In the genomic region with DNA sequence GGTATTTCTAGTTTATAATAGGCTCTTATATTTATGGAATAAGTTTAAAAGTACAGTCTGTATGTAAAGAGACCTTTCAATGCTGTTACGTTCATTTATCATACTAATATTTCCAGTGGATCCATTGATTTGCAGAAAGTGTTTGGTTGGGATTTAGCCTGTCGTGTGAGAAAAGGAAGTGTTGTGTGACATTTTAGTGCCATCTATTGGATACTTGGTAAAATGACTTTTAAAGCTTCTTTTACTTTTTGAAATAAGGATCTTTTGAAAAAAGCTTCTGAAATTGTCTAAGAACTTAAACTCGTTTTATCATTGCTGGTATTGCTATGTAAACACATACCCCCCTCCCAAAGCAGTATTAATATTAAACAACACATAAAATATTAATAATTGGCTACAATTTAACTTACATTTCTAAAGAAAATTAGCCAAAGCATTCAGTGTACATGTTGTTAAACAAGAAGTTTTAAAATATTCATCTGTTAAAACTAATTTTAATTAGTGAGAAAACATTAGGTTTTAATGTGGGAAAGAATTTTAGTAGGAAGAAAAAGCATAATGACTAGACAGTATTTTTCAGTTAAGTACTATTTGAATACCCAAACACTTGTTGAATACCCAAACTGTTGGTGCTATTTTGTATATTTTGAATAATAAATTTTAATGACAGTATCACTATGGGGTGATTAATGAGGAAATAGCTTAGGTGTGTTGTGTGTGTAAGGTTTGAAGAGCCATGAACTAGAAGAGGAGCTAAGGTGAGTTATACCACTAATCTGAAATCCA, we compare ENCODE assay signal across 8 cellular contexts. TPM values are rescaled to one million over a fixed set of nuclear protein-coding genes. Genes with fewer than 3 reads are reported as not detected.
DNase-seq lines count a peak whose midpoint lies in the region; TF ChIP-seq lines count a peak whose summit lies in the region.

No MANE protein-coding gene starts in this region.

- BruUV-seq in A673 (replicated peaks; lab: Mats Ljungman, UMichigan) = no TSS peak

- H3K4me1 ChIP-seq in A673 (ENCODE audit: insufficient read depth, low read length, poor library complexity, severe bottlenecking) = peaks cover 28% of the 10 kb centered on the region
- H3K4me1 ChIP-seq in neutrophil (ENCODE audit: control insufficient read depth in 1 of 2, insufficient read depth in 1 of 2, low read depth in 1 of 2, low read length in 1 of 2) = peaks cover 0 to 10% of the 10 kb centered on the region in 2 experiments

- intact Hi-C loops in A673 (cut with micrococcal nuclease; ENCODE audit: unreplicated experiment) = loop anchor here (2.0 to 10.0 kb wide), 2 partner anchors 118 to 202 kb away; no protein-coding TSS in a partner anchor

- H3K4me3 ChIP-seq in A673 (ENCODE audit: low read depth, low read length, poor library complexity, severe bottlenecking) = no peak overlapping the region
- no peak overlapping the region for H3K4me3 ChIP-seq in GM12865 (ENCODE audit: low read depth, low read length)
- H3K4me3 ChIP-seq in neutrophil (ENCODE audit: low read depth in 1 of 2, low read length in 1 of 2) = no peak overlapping the region

- CTCF ChIA-PET in A673 (lab: Charles Lee) = no interaction called here

- H3K27me3 ChIP-seq in A673 (replicated peaks; ENCODE audit: insufficient read depth, low read depth, low read length, poor library complexity) (no peaks in the 10 kb centered on the region), neutrophil (no peaks in the 10 kb centered on the region)

- POLR2A ChIA-PET in A673 (lab: Charles Lee; ENCODE audit: low non-redundant PET) = no interaction called here

- H3K9me3 ChIP-seq in A673 (ENCODE audit: low read depth, low read length, poor library complexity, severe bottlenecking) = no peaks in the 10 kb centered on the region
- no peaks in the 10 kb centered on the region for H3K9me3 ChIP-seq in neutrophil

- H3K27ac ChIP-seq in A673 (ENCODE audit: low read depth, low read length, poor library complexity, severe bottlenecking) = no peak overlapping the region
- peak overlapping the region; percentile 18 for H3K27ac ChIP-seq in epithelial cell of prostate
- peak overlapping the region; percentile 50 for H3K27ac ChIP-seq in neutrophil

- peak; percentile 53 for TF ChIP-seq CTCF in A673 (conservative IDR thresholded peaks at IDR 0.05; ENCODE audit: low read depth, low read length)
- peak; percentile 28 for TF ChIP-seq CTCF in GM12865 (IDR thresholded peaks at IDR 0.05; ENCODE audit: insufficient read depth, low read depth, low read length, missing control alignments)
- TF ChIP-seq CTCF in neutrophil (IDR thresholded peaks at IDR 0.05) = peak; percentile 12

- DNase-seq in A673 (ENCODE audit: low spot score) = peak; percentile 51
- DNase-seq in GM12865 (ENCODE audit: low read depth) = peak; percentile 19
- DNase-seq in OCI-M1 (lab: John Stamatoyannopoulos, UW) = peak; percentile 54
- no peak for DNase-seq in epithelial cell of prostate (ENCODE audit: low read depth, low spot score)
- no peak for DNase-seq in NCI-H1048 (lab: John Stamatoyannopoulos, UW)
- DNase-seq in HuH-7 (ENCODE audit: low spot score) = no peak
- DNase-seq in activated T-cell treated with anti-CD3 and anti-CD28 coated beads, Interleukin-2, amount 50 U/mL, for 48 hours = no peak

- no peaks in the 10 kb centered on the region for H3K36me3 ChIP-seq in A673 (ENCODE audit: insufficient read depth, low read length, poor library complexity, severe bottlenecking)
- peaks cover 6% of the 10 kb centered on the region for H3K36me3 ChIP-seq in neutrophil

RNA-seq across cellular contexts. Expression of a gene that starts 4.9 kb away (rescaled TPM):
- total RNA-seq in A673 (2021) = 2.2 and 3.8 TPM in 2 replicates

RNA-seq across cellular contexts. Expression of a gene that starts 59.9 kb away (rescaled TPM):
- 41.4 and 51.0 TPM in 2 replicates for total RNA-seq in A673 (2021)

Comparison
In these comparisons a context has a peak if more than half of its experiments do, and no peak if none do; other contexts are left out.
1. DNase-seq: peak in A673 (single experiment), GM12865 (single experiment) and OCI-M1 (single experiment); none in epithelial cell of prostate (single experiment), NCI-H1048 (single experiment), HuH-7 (single experiment) and activated T-cell treated with anti-CD3 and anti-CD28 coated beads, Interleukin-2, amount 50 U/mL, for 48 hours (0 of 2).
2. Peak in every context shown above with its lines, with median percentiles within 50 percentile points of each other: CTCF ChIP-seq.